In the genomic region with DNA sequence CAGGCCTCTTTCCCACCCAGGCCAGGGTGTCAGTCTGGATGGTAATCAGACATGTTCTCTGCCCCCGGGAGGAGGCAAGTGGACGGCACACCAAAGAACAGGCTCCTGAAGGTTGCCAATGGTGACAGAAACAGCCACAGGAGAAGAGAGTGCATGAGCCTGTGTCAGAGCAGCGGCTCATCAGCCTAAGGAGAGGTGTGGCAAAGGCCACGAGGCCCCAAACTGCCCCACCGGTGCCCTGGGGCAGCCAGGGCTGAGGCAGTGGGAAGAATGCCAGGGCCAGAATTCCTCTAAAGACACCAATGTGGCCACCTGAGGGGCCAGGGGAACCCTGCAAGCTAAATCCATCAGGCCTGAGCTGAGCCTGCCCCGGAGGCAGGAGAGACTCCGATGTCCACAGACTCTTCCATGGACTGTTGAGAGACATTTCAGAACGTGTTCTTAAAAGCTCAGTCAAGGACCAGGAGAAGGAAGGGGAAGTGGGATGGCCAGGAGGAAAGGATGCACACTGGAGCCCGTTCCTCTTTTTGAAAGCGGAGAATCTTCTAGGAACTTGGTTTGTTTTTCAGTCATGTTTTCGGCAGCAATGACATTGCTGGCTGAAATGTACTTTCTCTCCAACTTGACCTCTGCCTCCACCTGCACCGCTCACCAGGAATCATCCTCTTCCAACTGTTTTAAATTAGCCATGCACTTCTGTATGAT, we compare ENCODE assay signal across 24 cellular contexts.
DNase-seq lines count a peak whose midpoint lies in the region; ATAC-seq and TF ChIP-seq lines count a peak whose summit lies in the region.
"Had no signal": no experiment of that assay in that cellular context is flagged by ENCODE, and none has a peak within 500 bp of the region (broad histone marks: within the 10 kb centered on the region; RNA-seq: fewer than 3 reads in every experiment).

No MANE protein-coding gene starts in this region.

- H3F3A ChIP-seq in Loucy (ENCODE audit: low read depth) = no peaks in the 10 kb centered on the region

- ATAC-seq in stimulated activated effector memory CD8-positive, alpha-beta T cell treated with anti-CD3 and anti-CD28 coated beads, Interleukin-12 subunit alpha, Interleukin-12 subunit beta, amount 100 ng/mL, for 72 hours = no peak
- no peak for ATAC-seq in CD4-positive, alpha-beta T cell (ENCODE audit: poor library complexity)
- ATAC-seq: HCT116, Right ventricle myocardium inferior, SK-N-SH treated with all-trans-retinoic acid at 6 μM for 48 hours had no signal

- peak overlapping the region; percentile 64 to 91 (median 84) for H3K4me2 ChIP-seq in BLaER1 treated with 17β-estradiol and CSF1 and Interleukin-3, amounts not matched to agents 10 nM and 100 nM
- H3K4me2 ChIP-seq in Loucy (ENCODE audit: low read depth, low read length, poor library complexity, severe bottlenecking) = no peak overlapping the region
- H3K4me2 ChIP-seq: PC-9 had no signal

- H3K27me3 ChIP-seq in BLaER1 treated with 17β-estradiol and CSF1 and Interleukin-3, amounts not matched to agents 10 nM and 100 nM = no peaks in the 10 kb centered on the region
- no peaks in the 10 kb centered on the region for H3K27me3 ChIP-seq in Loucy (ENCODE audit: insufficient read depth, low read length, poor library complexity, severe bottlenecking)
- H3K27me3 ChIP-seq in CD4-positive, alpha-beta T cell (ENCODE audit: control insufficient read depth, insufficient read depth, low read length) = no peaks in the 10 kb centered on the region

- H3K9me2 ChIP-seq in Loucy (replicated peaks; ENCODE audit: low read depth, low read length) = no peaks in the 10 kb centered on the region

- peaks cover 26% of the 10 kb centered on the region for H3K27me3 Mint-ChIP-seq in CD4-positive, alpha-beta T cell

- H3K36me3 Mint-ChIP-seq in stimulated activated effector memory CD8-positive, alpha-beta T cell treated with anti-CD3 and anti-CD28 coated beads, Interleukin-12 subunit alpha, Interleukin-12 subunit beta, amount 100 ng/mL, for 72 hours = no peaks in the 10 kb centered on the region
- H3K36me3 Mint-ChIP-seq in CD4-positive, alpha-beta T cell (ENCODE audit: low read depth) = no peaks in the 10 kb centered on the region

- CTCF ChIA-PET in CD4-positive, alpha-beta T cell (lab: Charles Lee) = no interaction called here

- TF ChIP-seq CTCF in Loucy (conservative IDR thresholded peaks at IDR 0.05; ENCODE audit: low read length) = no peak
- TF ChIP-seq CTCF in CD4-positive, alpha-beta T cell (IDR thresholded peaks at IDR 0.05) = no peak

- peaks cover 48 to 57% (median 52%) of the 10 kb centered on the region in 10 experiments for H3K4me1 ChIP-seq in BLaER1 treated with 17β-estradiol and CSF1 and Interleukin-3, amounts not matched to agents 10 nM and 100 nM
- peaks cover 30% of the 10 kb centered on the region for H3K4me1 ChIP-seq in Loucy (ENCODE audit: insufficient read depth, low read length, poor library complexity, severe bottlenecking)
- H3K4me1 ChIP-seq: SJCRH30 had no signal

- H3K27ac ChIP-seq in BLaER1 treated with 17β-estradiol and CSF1 and Interleukin-3, amounts not matched to agents 10 nM and 100 nM = peak overlapping the region in 8 of 11 experiments; percentile 67 to 83 (median 78); a peak in 13 of 22 replicates
- no peak overlapping the region for H3K27ac ChIP-seq in CD4-positive, alpha-beta T cell (ENCODE audit: low read depth, low read length)
- H3K27ac ChIP-seq: C4-2B, PC-9, SJCRH30 had no signal

- peaks cover 8% of the 10 kb centered on the region for H3K4me1 Mint-ChIP-seq in stimulated activated effector memory CD8-positive, alpha-beta T cell treated with anti-CD3 and anti-CD28 coated beads, Interleukin-12 subunit alpha, Interleukin-12 subunit beta, amount 100 ng/mL, for 72 hours
- no peaks in the 10 kb centered on the region for H3K4me1 Mint-ChIP-seq in CD4-positive, alpha-beta T cell (ENCODE audit: low read depth)

- peak; percentile 32 for DNase-seq in UCSD-AML1 (lab: John Stamatoyannopoulos, UW; ENCODE audit: unreplicated experiment)
- DNase-seq in stimulated activated effector memory CD8-positive, alpha-beta T cell treated with anti-CD3 and anti-CD28 coated beads, Interleukin-12 subunit alpha, Interleukin-12 subunit beta, amount 100 ng/mL, for 72 hours (ENCODE audit: low spot score in 2 of 2) = no peak
- no peak for DNase-seq in AG08395 (ENCODE audit: low spot score)
- DNase-seq in amygdala (lab: John Stamatoyannopoulos, UW) = no peak
- DNase-seq in CD4-positive, alpha-beta T cell = no peak
- DNase-seq: AML-193; Calu3; DND-41; MM.1S; NCI-H1105; NCI-H1436 treated with DMSO at 0.1 percent for 48 hours; NCI-H1930; NCI-H446; NCI-H524 treated with DMSO at 0.1 percent for 48 hours; NCI-H774; NK-92 treated with Interleukin-12 subunit alpha and Interleukin-12 subunit beta, amount 100 ng/mL, for 24 hours; PC-9; SJCRH30 had no signal

- no peaks in the 10 kb centered on the region for H3K79me2 ChIP-seq in Loucy (ENCODE audit: insufficient read depth, low read length)

- peak overlapping the region in 4 of 11 experiments; percentile 5 to 69 (median 66); a peak in 2 of 22 replicates for H3K9ac ChIP-seq in BLaER1 treated with 17β-estradiol and CSF1 and Interleukin-3, amounts not matched to agents 10 nM and 100 nM
- H3K9ac ChIP-seq in Loucy (ENCODE audit: low read depth, low read length, poor library complexity, severe bottlenecking) = peak overlapping the region; percentile 61

- no peak overlapping the region for H3K4me3 ChIP-seq in BLaER1 treated with 17β-estradiol and CSF1 and Interleukin-3, amounts not matched to agents 10 nM and 100 nM
- no peak overlapping the region for H3K4me3 ChIP-seq in Loucy (ENCODE audit: low read length, poor library complexity, severe bottlenecking)
- H3K4me3 ChIP-seq: PC-9, SJCRH30 had no signal

- H3K36me3 ChIP-seq in BLaER1 treated with 17β-estradiol and CSF1 and Interleukin-3, amounts not matched to agents 10 nM and 100 nM = no peaks in the 10 kb centered on the region
- no peaks in the 10 kb centered on the region for H3K36me3 ChIP-seq in Loucy (ENCODE audit: insufficient read depth, low read length)
- H3K36me3 ChIP-seq: SJCRH30 had no signal

- no peaks in the 10 kb centered on the region for H4K20me1 ChIP-seq in BLaER1 treated with 17β-estradiol and CSF1 and Interleukin-3, amounts not matched to agents 10 nM and 100 nM
- no peaks in the 10 kb centered on the region for H4K20me1 ChIP-seq in Loucy (ENCODE audit: insufficient read depth, low read length, poor library complexity, severe bottlenecking)

- H3K27ac Mint-ChIP-seq in stimulated activated effector memory CD8-positive, alpha-beta T cell treated with anti-CD3 and anti-CD28 coated beads, Interleukin-12 subunit alpha, Interleukin-12 subunit beta, amount 100 ng/mL, for 72 hours = peak overlapping the region; percentile 36
- H3K27ac Mint-ChIP-seq in CD4-positive, alpha-beta T cell = no peak overlapping the region

- no peaks in the 10 kb centered on the region for H3K9me3 Mint-ChIP-seq in stimulated activated effector memory CD8-positive, alpha-beta T cell treated with anti-CD3 and anti-CD28 coated beads, Interleukin-12 subunit alpha, Interleukin-12 subunit beta, amount 100 ng/mL, for 72 hours
- no peaks in the 10 kb centered on the region for H3K9me3 Mint-ChIP-seq in CD4-positive, alpha-beta T cell

- no peak overlapping the region for H3K4me3 Mint-ChIP-seq in stimulated activated effector memory CD8-positive, alpha-beta T cell treated with anti-CD3 and anti-CD28 coated beads, Interleukin-12 subunit alpha, Interleukin-12 subunit beta, amount 100 ng/mL, for 72 hours
- no peak overlapping the region for H3K4me3 Mint-ChIP-seq in CD4-positive, alpha-beta T cell

- POLR2A ChIA-PET in CD4-positive, alpha-beta T cell (lab: Charles Lee) = no interaction called here

- intact Hi-C loops in CD4-positive, alpha-beta T cell (cut with DNase I, micrococcal nuclease) = no loop called here

- H3K9me3 ChIP-seq in BLaER1 treated with 17β-estradiol and CSF1 and Interleukin-3, amounts not matched to agents 10 nM and 100 nM (replicated peaks in 1 of 11) = no peaks in the 10 kb centered on the region
- H3K9me3 ChIP-seq in Loucy (ENCODE audit: insufficient read depth, low read depth, low read length) = no peaks in the 10 kb centered on the region
- no peaks in the 10 kb centered on the region for H3K9me3 ChIP-seq in CD4-positive, alpha-beta T cell (ENCODE audit: control insufficient read depth, low read length)
- H3K9me3 ChIP-seq: SJCRH30 had no signal

- H2AFZ ChIP-seq in Loucy (ENCODE audit: low read length) = no peak overlapping the region
- H2AFZ ChIP-seq: PC-9 had no signal
